7 cellular contexts compared by ENCODE assay signal in genomic region chr11:116499396-116500001, GRCh38.
DNase-seq lines count a peak whose midpoint lies in the region; ATAC-seq and TF ChIP-seq lines count a peak whose summit lies in the region.

No MANE protein-coding gene starts in this region.

- no peaks in the 10 kb centered on the region for H3K36me3 Mint-ChIP-seq in chondrocyte (ENCODE audit: low read depth)
- H3K36me3 Mint-ChIP-seq in stimulated activated naive B cell treated with anti-CD40 and anti-IgM and Interleukin-4, amounts not matched to agents 10 μg/mL and 1 μg/mL and 100 μg/mL, for 72 hours, result no peaks in the 10 kb centered on the region

- TF ChIP-seq POLR2A in right lobe of liver (IDR thresholded peaks at IDR 0.05), result no peak

- H3K27me3 Mint-ChIP-seq in chondrocyte (ENCODE audit: low read depth), result peaks cover 41% of the 10 kb centered on the region
- H3K27me3 Mint-ChIP-seq in stimulated activated naive B cell treated with anti-CD40 and anti-IgM and Interleukin-4, amounts not matched to agents 10 μg/mL and 1 μg/mL and 100 μg/mL, for 72 hours, result peaks cover 32 to 53% of the 10 kb centered on the region in 2 donors

- no peaks in the 10 kb centered on the region for H3K4me1 Mint-ChIP-seq in chondrocyte (ENCODE audit: low read depth)
- no peaks in the 10 kb centered on the region for H3K4me1 Mint-ChIP-seq in stimulated activated naive B cell treated with anti-CD40 and anti-IgM and Interleukin-4, amounts not matched to agents 10 μg/mL and 1 μg/mL and 100 μg/mL, for 72 hours

- intact Hi-C loops in right lobe of liver (cut with DNase I), result loop anchor here in 1 of 2 donors (10.0 kb wide), 1 partner anchor 195 kb away; no protein-coding TSS in a partner anchor

- H3K4me3 ChIP-seq in GM06990 (replicated peaks; ENCODE audit: low read depth, low read length) (no peak overlapping the region), LNCaP clone FGC (ENCODE audit: low read depth, low read length) (no peak overlapping the region), SJCRH30 (no peak overlapping the region), right lobe of liver (no peak overlapping the region)

- 45% methylated on average over 12 of the region's 17 CpGs for WGBS in right lobe of liver (ENCODE audit: insufficient coverage, low coverage, low lambda C conversion rate, missing lambda C conversion rate)

- H3K27me3 ChIP-seq in GM06990 (replicated peaks; ENCODE audit: control insufficient read depth, insufficient read depth, low read length), result peaks cover 3% of the 10 kb centered on the region
- H3K27me3 ChIP-seq in SJCRH30, result no peaks in the 10 kb centered on the region
- H3K27me3 ChIP-seq in right lobe of liver, result no peaks in the 10 kb centered on the region

- DNase-seq in GM06990 (ENCODE audit: extremely low read depth, insufficient read length) (peak; percentile 18), LNCaP clone FGC (ENCODE audit: low read depth) (peak; percentile 63), SJCRH30 (peak; percentile 49 to 68), chondrocyte (ENCODE audit: low spot score) (no peak), right lobe of liver (peak; percentile 54 to 64 (median 61)), putamen (ENCODE audit: low spot score) (no peak)
- DNase-seq in stimulated activated naive B cell treated with anti-CD40 and anti-IgM and Interleukin-4, amounts not matched to agents 10 μg/mL and 1 μg/mL and 100 μg/mL, for 72 hours, result peak; percentile 20

- H3K36me3 ChIP-seq in GM06990 (ENCODE audit: control insufficient read depth, insufficient read depth, low read length), result no peaks in the 10 kb centered on the region
- no peaks in the 10 kb centered on the region for H3K36me3 ChIP-seq in SJCRH30
- no peaks in the 10 kb centered on the region for H3K36me3 ChIP-seq in right lobe of liver

- ATAC-seq in right lobe of liver, result peak; percentile 35 to 72 (median 50)
- ATAC-seq in stimulated activated naive B cell treated with anti-CD40 and anti-IgM and Interleukin-4, amounts not matched to agents 10 μg/mL and 1 μg/mL and 100 μg/mL, for 72 hours (replicated peaks), result peak; percentile 60 to 67

- H3K9me3 ChIP-seq in SJCRH30 (replicated peaks) (no peaks in the 10 kb centered on the region), right lobe of liver (no peaks in the 10 kb centered on the region)

- no peaks in the 10 kb centered on the region for H3K9me3 Mint-ChIP-seq in chondrocyte (ENCODE audit: low read depth)
- no peaks in the 10 kb centered on the region for H3K9me3 Mint-ChIP-seq in stimulated activated naive B cell treated with anti-CD40 and anti-IgM and Interleukin-4, amounts not matched to agents 10 μg/mL and 1 μg/mL and 100 μg/mL, for 72 hours

- TF ChIP-seq CTCF in GM06990 (IDR thresholded peaks at IDR 0.05; ENCODE audit: insufficient read depth, low read length, poor library complexity, severe bottlenecking) (peak; percentile 70), LNCaP clone FGC (IDR thresholded peaks at IDR 0.05; ENCODE audit: control insufficient read depth, extremely low read depth, insufficient read depth) (peak; percentile 81), chondrocyte (IDR thresholded peaks at IDR 0.05) (peak; percentile 80), right lobe of liver (IDR thresholded peaks at IDR 0.05) (peak; percentile 34 to 57 (median 44))

- H3K27ac ChIP-seq in SJCRH30 (no peak overlapping the region), right lobe of liver (no peak overlapping the region)

- no peak overlapping the region for H3K27ac Mint-ChIP-seq in chondrocyte (ENCODE audit: unreplicated experiment)
- H3K27ac Mint-ChIP-seq in stimulated activated naive B cell treated with anti-CD40 and anti-IgM and Interleukin-4, amounts not matched to agents 10 μg/mL and 1 μg/mL and 100 μg/mL, for 72 hours, result no peak overlapping the region

- no peaks in the 10 kb centered on the region for H3K4me1 ChIP-seq in SJCRH30
- H3K4me1 ChIP-seq in right lobe of liver, result no peaks in the 10 kb centered on the region

- H3K4me3 Mint-ChIP-seq in chondrocyte (ENCODE audit: unreplicated experiment), result no peak overlapping the region
- H3K4me3 Mint-ChIP-seq in stimulated activated naive B cell treated with anti-CD40 and anti-IgM and Interleukin-4, amounts not matched to agents 10 μg/mL and 1 μg/mL and 100 μg/mL, for 72 hours, result no peak overlapping the region

Comparison
In these comparisons a context has a peak if more than half of its experiments do, and no peak if none do; other contexts are left out.
1. DNase-seq: peak in GM06990 (single experiment), LNCaP clone FGC (single experiment), SJCRH30 (2 of 2), right lobe of liver (3 of 3) and stimulated activated naive B cell treated with anti-CD40 and anti-IgM and Interleukin-4, amounts not matched to agents 10 μg/mL and 1 μg/mL and 100 μg/mL, for 72 hours (single experiment); none in chondrocyte (single experiment) and putamen (single experiment).
2. Peak in every context shown above with its lines, with median percentiles within 50 percentile points of each other: CTCF ChIP-seq.